24 cellular contexts compared by ENCODE assay signal in the genomic region with DNA sequence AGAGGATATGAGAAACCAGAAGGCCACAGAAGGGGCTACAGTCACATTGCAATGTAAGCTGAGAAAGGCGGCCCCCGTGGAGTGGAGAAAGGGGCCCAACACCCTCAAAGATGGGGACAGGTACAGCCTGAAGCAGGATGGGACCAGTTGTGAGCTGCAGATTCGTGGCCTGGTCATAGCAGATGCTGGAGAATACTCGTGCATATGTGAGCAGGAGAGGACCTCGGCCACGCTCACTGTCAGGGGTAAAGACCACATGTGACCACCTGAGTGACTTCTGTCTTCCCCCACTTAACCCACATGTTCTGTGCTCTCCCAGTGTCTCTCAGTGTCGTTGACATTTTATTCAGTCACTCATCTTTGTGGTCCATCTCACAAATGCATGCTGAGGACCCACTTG.
"Had no signal": no experiment of that assay in that cellular context is flagged by ENCODE, and none has a peak within 500 bp of the region (broad histone marks: within the 10 kb centered on the region; RNA-seq: fewer than 3 reads in every experiment).

No MANE protein-coding gene starts in this region.

- H3K27ac Mint-ChIP-seq: activated CD8-positive, alpha-beta T cell treated with anti-CD3 and anti-CD28 coated beads, Interleukin-2, amount 10 ng/mL, durations not matched to agents 7 days and 5 days; activated naive CD4-positive, alpha-beta T cell treated with anti-CD3 and anti-CD28 coated beads for 36 hours; activated naive CD8-positive, alpha-beta T cell treated with anti-CD3 and anti-CD28 coated beads for 36 hours; WTC11 had no signal

- H3K4me1 Mint-ChIP-seq: activated naive CD8-positive, alpha-beta T cell treated with anti-CD3 and anti-CD28 coated beads for 36 hours; WTC11 had no signal

- H3K4me3 Mint-ChIP-seq: activated CD8-positive, alpha-beta T cell treated with anti-CD3 and anti-CD28 coated beads, Interleukin-2, amount 10 ng/mL, durations not matched to agents 7 days and 5 days; activated naive CD4-positive, alpha-beta T cell treated with anti-CD3 and anti-CD28 coated beads for 36 hours; activated naive CD8-positive, alpha-beta T cell treated with anti-CD3 and anti-CD28 coated beads for 36 hours; WTC11 had no signal

- DNase-seq: activated CD4-positive, alpha-beta T cell treated with anti-CD3 and anti-CD28 coated beads for 48 hours; activated CD4-positive, alpha-beta T cell treated with anti-CD3 and anti-CD28 coated beads, Interleukin-2, amount 50 U/mL, for 4 hours; activated CD4-positive, CD25-positive, alpha-beta regulatory T cell treated with anti-CD3 and anti-CD28 coated beads, Interleukin-2, amount 50 U/mL, for 72 hours; activated CD8-positive, alpha-beta memory T cell treated with anti-CD3 and anti-CD28 coated beads, Interleukin-2, amount 50 U/mL, for 48 hours; activated CD8-positive, alpha-beta T cell treated with anti-CD3 and anti-CD28 coated beads, Interleukin-2, amount 10 ng/mL, durations not matched to agents 7 days and 5 days; activated naive CD4-positive, alpha-beta T cell treated with anti-CD3 and anti-CD28 coated beads for 36 hours; activated naive CD8-positive, alpha-beta T cell treated with anti-CD3 and anti-CD28 coated beads for 36 hours; activated T-cell treated with anti-CD3 and anti-CD28 coated beads, Interleukin-2, amount 50 U/mL, for 1 hour; brain microvascular endothelial cell; MG63; MV-4-11; NCI-H1092 treated with DMSO at 0.1 percent for 48 hours; NCI-H1417 treated with DMSO at 0.1 percent for 48 hours; NCI-H1694; NCI-H2029; NCI-H2107; NCI-H2171 treated with DMSO at 0.1 percent for 48 hours; NCI-H226; NCI-H526; NCI-H774; SHP77; SW 1271 had no signal

- ATAC-seq: activated CD8-positive, alpha-beta T cell treated with anti-CD3 and anti-CD28 coated beads, Interleukin-2, amount 10 ng/mL, durations not matched to agents 7 days and 5 days; SK-N-SH treated with all-trans-retinoic acid at 6 μM for 48 hours; WTC11 had no signal
